22 cellular contexts compared by ENCODE assay signal in the genomic region with DNA sequence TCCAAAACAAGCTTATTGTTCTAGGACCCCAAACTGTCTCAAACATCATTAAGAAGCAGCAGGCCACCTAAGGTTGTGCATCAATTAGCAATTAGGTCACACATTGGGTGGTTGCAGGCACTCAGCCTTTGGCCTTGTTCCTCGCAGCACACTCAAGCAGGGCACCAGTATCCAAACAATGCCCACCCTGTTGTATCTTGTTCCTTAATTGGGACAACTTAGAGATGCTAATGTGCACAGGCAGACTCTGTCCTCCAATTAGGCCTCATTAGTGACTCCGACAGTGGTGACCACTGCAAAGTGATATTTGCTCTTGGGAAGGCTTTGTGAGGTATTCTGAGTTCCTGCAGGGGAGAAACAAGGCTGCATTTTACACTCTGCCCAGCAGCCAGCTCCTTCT.
DNase-seq lines count a peak whose midpoint lies in the region; FAIRE-seq and TF ChIP-seq lines count a peak whose summit lies in the region.
"Had no signal": no experiment of that assay in that cellular context is flagged by ENCODE, and none has a peak within 500 bp of the region (broad histone marks: within the 10 kb centered on the region; RNA-seq: fewer than 3 reads in every experiment).

No MANE protein-coding gene starts in this region.

- H4K91ac ChIP-seq in H1 (replicated peaks; ENCODE audit: insufficient read length, low read length): no peak overlapping the region

- no peak overlapping the region for H2BK5ac ChIP-seq in H1 (ENCODE audit: low read depth, low read length)

- no peaks in the 10 kb centered on the region for H3K27me3 ChIP-seq in H1 (replicated peaks in 1 of 4; ENCODE audit: control insufficient read depth in 3 of 4, extremely low read depth in 1 of 4, insufficient read depth in 3 of 4, low read length in 3 of 4)
- no peaks in the 10 kb centered on the region for H3K27me3 ChIP-seq in neural progenitor cell
- no peaks in the 10 kb centered on the region for H3K27me3 ChIP-seq in CD4-positive, alpha-beta memory T cell (ENCODE audit: insufficient read depth, low read length)
- H3K27me3 ChIP-seq: Peyer's patch, SJCRH30 had no signal

- H3K4me2 ChIP-seq in H1 (ENCODE audit: insufficient read depth in 1 of 2, low read depth in 2 of 2, low read length in 2 of 2) (no peak overlapping the region), neural progenitor cell (peak overlapping the region; percentile 9)

- H3K27ac ChIP-seq in H1 (ENCODE audit: low read depth, low read length) (no peak overlapping the region), neural progenitor cell (peak overlapping the region; percentile 72)
- H3K27ac ChIP-seq in CD4-positive, alpha-beta memory T cell (ENCODE audit: low read depth, low read length): no peak overlapping the region
- H3K27ac ChIP-seq: C4-2B, Peyer's patch, SJCRH30 had no signal

- H3K9me3 ChIP-seq in H1 (ENCODE audit: insufficient read depth in 2 of 2, low read depth in 1 of 2, low read length in 1 of 2): no peaks in the 10 kb centered on the region
- H3K9me3 ChIP-seq in neural progenitor cell (ENCODE audit: low read depth): no peaks in the 10 kb centered on the region
- no peaks in the 10 kb centered on the region for H3K9me3 ChIP-seq in CD4-positive, alpha-beta memory T cell (ENCODE audit: control insufficient read depth in 1 of 2, low read length in 2 of 2)
- H3K9me3 ChIP-seq: Peyer's patch, SJCRH30 had no signal

- H3K79me2 ChIP-seq in H1 (ENCODE audit: control insufficient read depth in 1 of 2, insufficient read depth in 2 of 2, low read length in 2 of 2) (no peaks in the 10 kb centered on the region), neural progenitor cell (ENCODE audit: low read depth) (no peaks in the 10 kb centered on the region)

- H3K9ac ChIP-seq in H1 (replicated peaks in 1 of 4; ENCODE audit: extremely low read depth in 1 of 4, low read depth in 3 of 4, low read length in 3 of 4): no peak overlapping the region
- no peak overlapping the region for H3K9ac ChIP-seq in neural progenitor cell

- H3K79me1 ChIP-seq in H1 (ENCODE audit: low read depth, low read length): no peaks in the 10 kb centered on the region

- peaks cover 27% of the 10 kb centered on the region for H3F3A ChIP-seq in neural progenitor cell (ENCODE audit: low read depth)

- no peak for TF ChIP-seq EP300 in H1 (IDR thresholded peaks at IDR 0.05; ENCODE audit: borderline replicate concordance in 1 of 2, low read depth in 2 of 2, low read length in 2 of 2)

- POLR2A ChIA-PET in H1 (lab: Charles Lee; ENCODE audit: partially characterized antibody): no interaction called here
- POLR2A ChIA-PET in CD4-positive, alpha-beta memory T cell (lab: Charles Lee; ENCODE audit: partially characterized antibody): no interaction called here

- CTCF ChIA-PET in H1 (lab: Charles Lee; ENCODE audit: partially characterized antibody): no interaction called here
- CTCF ChIA-PET in CD4-positive, alpha-beta memory T cell (lab: Charles Lee; ENCODE audit: partially characterized antibody): no interaction called here

- H2AK5ac ChIP-seq in H1 (ENCODE audit: low read depth, low read length): no peak overlapping the region

- no peaks in the 10 kb centered on the region for H3K23me2 ChIP-seq in H1 (ENCODE audit: low read depth, low read length)

- H3K4me3 Mint-ChIP-seq in neural progenitor cell: no peak overlapping the region
- no peak overlapping the region for H3K4me3 Mint-ChIP-seq in CD4-positive, alpha-beta memory T cell
- H3K4me3 Mint-ChIP-seq: H9, HFFc6 had no signal

- H3K36me3 Mint-ChIP-seq in neural progenitor cell: no peaks in the 10 kb centered on the region
- no peaks in the 10 kb centered on the region for H3K36me3 Mint-ChIP-seq in CD4-positive, alpha-beta memory T cell

- H3K4me1 ChIP-seq in H1 (replicated peaks in 1 of 4; ENCODE audit: control insufficient read depth in 3 of 4, insufficient read depth in 4 of 4, low read length in 3 of 4): peaks cover 0 to 3% (median 0%) of the 10 kb centered on the region in 4 experiments; a peak in 1 of 7 replicates
- peaks cover 37% of the 10 kb centered on the region for H3K4me1 ChIP-seq in neural progenitor cell
- no peaks in the 10 kb centered on the region for H3K4me1 ChIP-seq in CD4-positive, alpha-beta memory T cell (ENCODE audit: insufficient read depth, low read length)
- H3K4me1 ChIP-seq: Peyer's patch, SJCRH30 had no signal

- H2BK12ac ChIP-seq in H1 (ENCODE audit: low read depth, low read length): no peak overlapping the region

- H4K20me1 ChIP-seq in H1 (replicated peaks in 1 of 2; ENCODE audit: control insufficient read depth in 1 of 2, insufficient read depth in 2 of 2, low read length in 2 of 2) (no peaks in the 10 kb centered on the region), neural progenitor cell (ENCODE audit: low read depth) (no peaks in the 10 kb centered on the region)

- no peaks in the 10 kb centered on the region for H3K4me1 Mint-ChIP-seq in neural progenitor cell
- peaks cover 0 to 1% (median 0%) of the 10 kb centered on the region in 4 donors for H3K4me1 Mint-ChIP-seq in CD4-positive, alpha-beta memory T cell

- no peak overlapping the region for H3K14ac ChIP-seq in H1 (ENCODE audit: insufficient read length)

- no peak for TF ChIP-seq RAD21 in H1 (IDR thresholded peaks at IDR 0.05 in 1 of 2, conservative IDR thresholded peaks at IDR 0.05 in 1 of 2; ENCODE audit: low read depth in 2 of 2, low read length in 2 of 2)

- H3K27me3 Mint-ChIP-seq in neural progenitor cell (ENCODE audit: insufficient read depth, low read depth): no peaks in the 10 kb centered on the region
- no peaks in the 10 kb centered on the region for H3K27me3 Mint-ChIP-seq in CD4-positive, alpha-beta memory T cell

- H3K23ac ChIP-seq in H1 (ENCODE audit: insufficient read length): no peak overlapping the region

- H3K36me3 ChIP-seq in H1 (ENCODE audit: control insufficient read depth in 2 of 4, insufficient read depth in 4 of 4, low read length in 3 of 4) (no peaks in the 10 kb centered on the region), neural progenitor cell (no peaks in the 10 kb centered on the region)
- no peaks in the 10 kb centered on the region for H3K36me3 ChIP-seq in CD4-positive, alpha-beta memory T cell (ENCODE audit: insufficient read depth, low read length)
- H3K36me3 ChIP-seq: Peyer's patch, SJCRH30 had no signal

- H3K56ac ChIP-seq in H1 (replicated peaks; ENCODE audit: insufficient read length, low read depth, low read length): no peak overlapping the region

- H2AFZ ChIP-seq in H1 (ENCODE audit: low read length) (no peak overlapping the region), neural progenitor cell (replicated peaks) (no peak overlapping the region)

- intact Hi-C loops in CD4-positive, alpha-beta memory T cell (cut with micrococcal nuclease): no loop called here

- no peak overlapping the region for H3K18ac ChIP-seq in H1 (ENCODE audit: extremely low read depth, low read length)

- DNase-seq in NCI-H748 (lab: John Stamatoyannopoulos, UW; ENCODE audit: unreplicated experiment) (peak; percentile 14), NCI-H748 treated with DMSO at 0.1 percent for 48 hours (lab: John Stamatoyannopoulos, UW) (no peak), H1 (ENCODE audit: low read depth in 1 of 2, low spot score in 2 of 2) (no peak), neural progenitor cell (ENCODE audit: low spot score) (peak; percentile 78), superior temporal gyrus (ENCODE audit: extremely low spot score) (peak; percentile 23), GM19239 (ENCODE audit: insufficient read length, low spot score) (no peak), NCI-H1105 (lab: John Stamatoyannopoulos, UW) (no peak)
- no peak for DNase-seq in CD4-positive, alpha-beta memory T cell
- DNase-seq: AML-193; EL; H9; HFFc6; Kasumi-1; NCI-H1417 treated with DMSO at 0.1 percent for 48 hours; NCI-H2029; NCI-H446; NCI-H526; NK-92 treated with Interleukin-12 subunit alpha and Interleukin-12 subunit beta, amount 100 ng/mL, for 24 hours; Peyer's patch; SJCRH30 had no signal

- H4K5ac ChIP-seq in H1 (ENCODE audit: insufficient read length, low read depth, low read length): no peak overlapping the region

- 45% methylated on average over 2 of the region's 2 CpGs; no CpG with 5 or more reads in 1 of the 2 experiments for WGBS in H1 (ENCODE audit: extremely low coverage in 1 of 2, insufficient coverage in 1 of 2, insufficient read length in 1 of 2, insufficient replicate concordance in 2 of 2, low coverage in 1 of 2, low lambda C conversion rate in 2 of 2, missing lambda C conversion rate in 1 of 2), 2 experiments

- H3K4me3 ChIP-seq in H1 (ENCODE audit: extremely low read depth in 1 of 4, insufficient read depth in 2 of 4, low read depth in 3 of 4, low read length in 4 of 4) (no peak overlapping the region), neural progenitor cell (no peak overlapping the region)
- no peak overlapping the region for H3K4me3 ChIP-seq in CD4-positive, alpha-beta memory T cell (ENCODE audit: low read length in 2 of 2)
- H3K4me3 ChIP-seq: Peyer's patch, SJCRH30 had no signal

- no peak for FAIRE-seq in H1 (lab: Jason Lieb, UNC)
- FAIRE-seq in GM19239 (lab: Jason Lieb, UNC): no peak
- FAIRE-seq: D721Med had no signal

- no peaks in the 10 kb centered on the region for H3K9me3 Mint-ChIP-seq in neural progenitor cell
- peaks cover 0 to 4% (median 0%) of the 10 kb centered on the region in 8 donors for H3K9me3 Mint-ChIP-seq in CD4-positive, alpha-beta memory T cell
- H3K9me3 Mint-ChIP-seq: HFFc6 had no signal

- H2BK120ac ChIP-seq in H1 (replicated peaks; ENCODE audit: low read depth, low read length): no peak overlapping the region

- H3K27ac Mint-ChIP-seq in neural progenitor cell: no peak overlapping the region
- no peak overlapping the region for H3K27ac Mint-ChIP-seq in CD4-positive, alpha-beta memory T cell
- H3K27ac Mint-ChIP-seq: H9, HFFc6 had no signal

- H4K8ac ChIP-seq in H1 (ENCODE audit: extremely low read depth, insufficient read depth, low read length): no peak overlapping the region

- TF ChIP-seq CTCF in H1 (IDR thresholded peaks at IDR 0.05; ENCODE audit: control extremely low read depth in 1 of 3, insufficient read depth in 1 of 3, low read depth in 1 of 3, low read length in 3 of 3) (no peak), neural progenitor cell (IDR thresholded peaks at IDR 0.05) (no peak)

- no peak overlapping the region for H3K4ac ChIP-seq in H1 (replicated peaks; ENCODE audit: insufficient read length, low read depth, low read length)

- H2BK20ac ChIP-seq in H1 (ENCODE audit: low read length): no peak overlapping the region

- H2BK15ac ChIP-seq in H1 (ENCODE audit: low read length): no peak overlapping the region

- no peak for TF ChIP-seq POLR2A in H1 (IDR thresholded peaks at IDR 0.05; ENCODE audit: control extremely low read depth in 1 of 2, low read depth in 2 of 2, low read length in 2 of 2)

TF ChIP-seq in H1, 55 proteins besides CTCF, POLR2A, EP300 and RAD21 (continues in another document):
- TF ChIP-seq, protein P1, sequence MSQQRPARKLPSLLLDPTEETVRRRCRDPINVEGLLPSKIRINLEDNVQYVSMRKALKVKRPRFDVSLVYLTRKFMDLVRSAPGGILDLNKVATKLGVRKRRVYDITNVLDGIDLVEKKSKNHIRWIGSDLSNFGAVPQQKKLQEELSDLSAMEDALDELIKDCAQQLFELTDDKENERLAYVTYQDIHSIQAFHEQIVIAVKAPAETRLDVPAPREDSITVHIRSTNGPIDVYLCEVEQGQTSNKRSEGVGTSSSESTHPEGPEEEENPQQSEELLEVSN (IDR thresholded peaks at IDR 0.05): no peak
- TF ChIP-seq NANOG (IDR thresholded peaks at IDR 0.05; ENCODE audit: insufficient read depth, low read depth, low read length, poor library complexity, severe bottlenecking) (peak; percentile 17), KDM1A (IDR thresholded peaks at IDR 0.05; ENCODE audit: borderline replicate concordance, low read length) (no peak)

Comparison
In these comparisons a context has a peak if more than half of its experiments do, and no peak if none do; other contexts are left out.
1. DNase-seq: peak in NCI-H748 (single experiment), neural progenitor cell (single experiment) and superior temporal gyrus (single experiment); none in NCI-H748 treated with DMSO at 0.1 percent for 48 hours (single experiment), H1 (0 of 2), CD4-positive, alpha-beta memory T cell (0 of 5), GM19239 (single experiment) and NCI-H1105 (single experiment).